ENCODE assay signal across 21 cellular contexts in the genomic region with DNA sequence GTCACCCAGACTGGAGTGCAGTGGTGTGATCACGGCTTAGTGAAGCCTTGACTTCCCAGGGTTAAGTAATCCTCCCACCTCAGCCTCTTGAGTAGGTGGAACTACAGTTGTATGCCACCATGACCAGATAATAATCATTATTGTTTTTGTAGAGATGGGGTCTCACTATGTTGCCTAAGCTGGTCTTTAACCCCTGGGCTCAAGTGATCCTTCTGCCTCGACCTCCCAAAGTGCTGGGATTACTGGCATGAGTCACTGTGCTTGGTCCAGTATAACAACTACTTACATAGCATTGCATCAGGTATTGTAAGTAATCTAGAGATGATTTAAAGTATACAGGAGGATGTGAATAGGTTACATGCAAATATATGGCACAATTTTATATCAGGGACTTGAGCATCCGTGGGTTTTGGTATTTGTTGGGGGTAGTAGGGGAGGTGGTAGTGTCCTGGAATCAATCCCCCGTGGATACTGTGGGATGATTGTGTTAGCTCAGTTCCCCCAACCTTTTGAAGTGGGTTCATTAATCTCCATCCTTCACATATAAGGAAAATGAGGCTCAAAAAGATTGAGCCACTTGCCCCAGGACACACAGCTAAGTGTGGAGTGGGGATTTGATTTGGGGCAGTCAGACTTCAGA.
"Had no signal": no experiment of that assay in that cellular context is flagged by ENCODE, and none has a peak within 500 bp of the region (broad histone marks: within the 10 kb centered on the region; RNA-seq: fewer than 3 reads in every experiment).

No MANE protein-coding gene starts in this region.

- DNase-seq: activated CD4-positive, alpha-beta T cell treated with anti-CD3 and anti-CD28 coated beads for 1 hour; activated CD4-positive, alpha-beta T cell treated with anti-CD3 and anti-CD28 coated beads, Interleukin-2, amount 50 U/mL, for 4 hours; activated effector memory CD4-positive, alpha-beta T cell treated with anti-CD3 and anti-CD28 coated beads, Interleukin-2, amount 50 U/mL, for 16 hours; activated naive CD4-positive, alpha-beta T cell treated with anti-CD3 and anti-CD28 coated beads, Interleukin-2, amount 10 ng/mL, durations not matched to agents 7 days and 5 days; activated naive CD8-positive, alpha-beta T cell treated with anti-CD3 and anti-CD28 coated beads, Interleukin-2, amount 50 U/mL, for 24 hours; dermis blood vessel endothelial cell; effector CD8-positive, alpha-beta T cell; gastrocnemius medialis; hippocampal formation; left ventricle myocardium inferior; naive thymus-derived CD8-positive, alpha-beta T cell; retina; stimulated activated CD4-positive, alpha-beta T cell treated with anti-CD3 and anti-CD28 coated beads, Interleukin-2, amount 100 ng/mL, for 48 hours; stimulated activated CD8-positive, alpha-beta memory T cell treated with anti-CD3 and anti-CD28 coated beads, Interleukin-4, amount 100 ng/mL, for 48 hours; stimulated activated naive B cell treated with anti-CD40 and anti-IgM and Interleukin-4, amounts not matched to agents 10 μg/mL and 1 μg/mL and 100 μg/mL, for 72 hours; T-helper 1 cell; thyroid gland had no signal

- H3K27me3 Mint-ChIP-seq: activated naive CD4-positive, alpha-beta T cell treated with anti-CD3 and anti-CD28 coated beads, Interleukin-2, amount 10 ng/mL, durations not matched to agents 7 days and 5 days; activated naive CD8-positive, alpha-beta T cell treated with anti-CD3 and anti-CD28 coated beads, Interleukin-2, amount 50 U/mL, for 24 hours; naive thymus-derived CD8-positive, alpha-beta T cell; progenitor cell of endocrine pancreas; stimulated activated naive B cell treated with anti-CD40 and anti-IgM and Interleukin-4, amounts not matched to agents 10 μg/mL and 1 μg/mL and 100 μg/mL, for 72 hours had no signal

- H2AFZ ChIP-seq: neural progenitor cell had no signal

- H3K36me3 ChIP-seq: cardiac muscle cell, gastrocnemius medialis, left ventricle myocardium inferior, neural progenitor cell, thyroid gland had no signal

- H3K4me3 ChIP-seq: cardiac muscle cell, gastrocnemius medialis, left ventricle myocardium inferior, neural progenitor cell, thyroid gland had no signal

- H3K27ac Mint-ChIP-seq: activated naive CD4-positive, alpha-beta T cell treated with anti-CD3 and anti-CD28 coated beads, Interleukin-2, amount 10 ng/mL, durations not matched to agents 7 days and 5 days; activated naive CD8-positive, alpha-beta T cell treated with anti-CD3 and anti-CD28 coated beads, Interleukin-2, amount 50 U/mL, for 24 hours; mesothelial cell of epicardium; naive thymus-derived CD8-positive, alpha-beta T cell; neural progenitor cell; progenitor cell of endocrine pancreas; stimulated activated naive B cell treated with anti-CD40 and anti-IgM and Interleukin-4, amounts not matched to agents 10 μg/mL and 1 μg/mL and 100 μg/mL, for 72 hours had no signal

- H3K27me3 ChIP-seq: cardiac muscle cell, gastrocnemius medialis, neural progenitor cell, thyroid gland had no signal

- H3K9me3 Mint-ChIP-seq: activated naive CD4-positive, alpha-beta T cell treated with anti-CD3 and anti-CD28 coated beads, Interleukin-2, amount 10 ng/mL, durations not matched to agents 7 days and 5 days; activated naive CD8-positive, alpha-beta T cell treated with anti-CD3 and anti-CD28 coated beads, Interleukin-2, amount 50 U/mL, for 24 hours; mesothelial cell of epicardium; naive thymus-derived CD8-positive, alpha-beta T cell; neural progenitor cell; stimulated activated naive B cell treated with anti-CD40 and anti-IgM and Interleukin-4, amounts not matched to agents 10 μg/mL and 1 μg/mL and 100 μg/mL, for 72 hours had no signal

- H3K4me1 ChIP-seq: left ventricle myocardium inferior, neural progenitor cell, thyroid gland had no signal

- H3K9me3 ChIP-seq: gastrocnemius medialis, left ventricle myocardium inferior, thyroid gland had no signal

- H3K27ac ChIP-seq: cardiac muscle cell, gastrocnemius medialis, left ventricle myocardium inferior, neural progenitor cell, thyroid gland had no signal

- H3K4me2 ChIP-seq: neural progenitor cell had no signal

- H3K4me1 Mint-ChIP-seq: activated naive CD4-positive, alpha-beta T cell treated with anti-CD3 and anti-CD28 coated beads, Interleukin-2, amount 10 ng/mL, durations not matched to agents 7 days and 5 days; activated naive CD8-positive, alpha-beta T cell treated with anti-CD3 and anti-CD28 coated beads, Interleukin-2, amount 50 U/mL, for 24 hours; naive thymus-derived CD8-positive, alpha-beta T cell; neural progenitor cell; stimulated activated naive B cell treated with anti-CD40 and anti-IgM and Interleukin-4, amounts not matched to agents 10 μg/mL and 1 μg/mL and 100 μg/mL, for 72 hours had no signal

- ATAC-seq: activated naive CD8-positive, alpha-beta T cell treated with anti-CD3 and anti-CD28 coated beads, Interleukin-2, amount 50 U/mL, for 24 hours; gastrocnemius medialis; naive thymus-derived CD8-positive, alpha-beta T cell; stimulated activated naive B cell treated with anti-CD40 and anti-IgM and Interleukin-4, amounts not matched to agents 10 μg/mL and 1 μg/mL and 100 μg/mL, for 72 hours had no signal

- H3K36me3 Mint-ChIP-seq: activated naive CD4-positive, alpha-beta T cell treated with anti-CD3 and anti-CD28 coated beads, Interleukin-2, amount 10 ng/mL, durations not matched to agents 7 days and 5 days; mesothelial cell of epicardium; naive thymus-derived CD8-positive, alpha-beta T cell; neural progenitor cell; stimulated activated naive B cell treated with anti-CD40 and anti-IgM and Interleukin-4, amounts not matched to agents 10 μg/mL and 1 μg/mL and 100 μg/mL, for 72 hours had no signal

- H3K9ac ChIP-seq: neural progenitor cell had no signal

- H3K4me3 Mint-ChIP-seq: activated naive CD4-positive, alpha-beta T cell treated with anti-CD3 and anti-CD28 coated beads, Interleukin-2, amount 10 ng/mL, durations not matched to agents 7 days and 5 days; activated naive CD8-positive, alpha-beta T cell treated with anti-CD3 and anti-CD28 coated beads, Interleukin-2, amount 50 U/mL, for 24 hours; mesothelial cell of epicardium; naive thymus-derived CD8-positive, alpha-beta T cell; neural progenitor cell; stimulated activated naive B cell treated with anti-CD40 and anti-IgM and Interleukin-4, amounts not matched to agents 10 μg/mL and 1 μg/mL and 100 μg/mL, for 72 hours had no signal
